ENCODE assay signal across 1 cellular context in the genomic region with DNA sequence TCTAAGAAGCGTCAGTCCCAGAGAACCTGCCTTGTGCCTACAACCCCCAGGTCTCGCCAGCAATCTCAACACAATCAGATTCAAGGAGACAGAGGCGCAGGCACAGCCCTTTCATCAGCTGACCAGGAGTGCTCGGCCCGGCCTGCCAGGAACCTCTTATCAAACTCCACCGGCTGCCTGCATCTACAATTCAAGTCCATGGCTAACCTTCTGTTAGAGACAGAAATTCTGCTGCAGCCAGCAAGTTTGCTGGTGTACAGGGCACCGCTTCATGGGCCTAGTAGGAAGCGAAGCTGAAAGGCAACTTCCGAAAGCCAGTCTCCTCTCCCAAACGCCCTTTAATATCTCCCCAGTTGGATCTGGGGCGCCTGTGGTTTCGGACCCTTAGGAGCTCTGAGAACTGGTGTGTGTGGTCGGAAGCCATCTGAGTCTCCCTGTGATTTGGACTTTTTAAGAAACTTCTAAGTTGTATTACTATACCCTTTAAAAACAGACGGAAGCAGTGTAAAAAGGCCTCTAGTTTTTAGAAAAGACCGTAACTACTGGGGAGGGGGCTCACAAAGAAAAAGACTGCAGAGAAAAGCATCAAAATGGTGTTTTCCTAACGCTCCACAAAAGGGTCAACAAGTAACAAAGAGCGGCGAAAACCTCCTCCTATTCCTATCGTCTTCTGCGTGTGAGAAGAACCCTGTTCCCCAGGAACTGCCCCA.
TF ChIP-seq lines count a peak whose summit lies in the region.

No MANE protein-coding gene starts in this region.

TF ChIP-seq in A549, 52 proteins besides CTCF, POLR2A, EP300 and RAD21 (continued from another document):
- TF ChIP-seq BCL3 (IDR thresholded peaks at IDR 0.05) (no peak), SREBF2 (IDR thresholded peaks at IDR 0.05) (no peak), MAX (IDR thresholded peaks at IDR 0.05) (no peak), HOXB5 (CRISPR knock-in tag; IDR thresholded peaks at IDR 0.05) (no peak)
